Comparison of ENCODE assay signal across 1 cellular context in genomic region chr3:97990624-97991277, GRCh38.
TF ChIP-seq lines count a peak whose summit lies in the region.

No MANE protein-coding gene starts in this region.

TF ChIP-seq in HEK293, 187 proteins besides CTCF, POLR2A, EP300 and RAD21 (continued from another document):
- TF ChIP-seq PRDM4 (tag by site-specific recombination; IDR thresholded peaks at IDR 0.05), result 0 out of 2 replicates have a peak, but pooled peaks have one; percentile 20
- 0 out of 2 replicates have a peak, but pooled peaks have one; percentile 14 for TF ChIP-seq ZNF335 (tag by site-specific recombination; conservative IDR thresholded peaks at IDR 0.05)
